10 cellular contexts compared by ENCODE assay signal in genomic region chr9:126612813-126613641, GRCh38. TPM values are rescaled to one million over a fixed set of nuclear protein-coding genes. Genes with fewer than 3 reads are reported as not detected.
DNase-seq lines count a peak whose midpoint lies in the region; ATAC-seq lines count a peak whose summit lies in the region.
"Had no signal": no experiment of that assay in that cellular context is flagged by ENCODE, and none has a peak within 500 bp of the region (broad histone marks: within the 10 kb centered on the region; RNA-seq: fewer than 3 reads in every experiment).

No MANE protein-coding gene starts in this region.

- H3K4me3 Mint-ChIP-seq in activated CD8-positive, alpha-beta memory T cell treated with anti-CD3 and anti-CD28 coated beads, Interleukin-2, amount 10 ng/mL, durations not matched to agents 7 days and 5 days = peak overlapping the region; percentile 9
- peak overlapping the region; percentile 17 for H3K4me3 Mint-ChIP-seq in activated T-helper 2 cell treated with anti-CD3 and anti-CD28 coated beads, Interferon-gamma antibody, Interleukin-2, Interleukin-4, amounts not matched to agents 10 μg/mL and 5 μg/mL and 100 μg/mL, durations not matched to agents 14 hours and 24 hours and 36 hours (ENCODE audit: low read depth)

- no peak overlapping the region for H3K27ac ChIP-seq in thymus (ENCODE audit: low read depth)

- H3K27me3 Mint-ChIP-seq in activated CD8-positive, alpha-beta memory T cell treated with anti-CD3 and anti-CD28 coated beads, Interleukin-2, amount 10 ng/mL, durations not matched to agents 7 days and 5 days = peaks cover 81% of the 10 kb centered on the region
- H3K27me3 Mint-ChIP-seq in activated T-helper 2 cell treated with anti-CD3 and anti-CD28 coated beads, Interferon-gamma antibody, Interleukin-2, Interleukin-4, amounts not matched to agents 10 μg/mL and 5 μg/mL and 100 μg/mL, durations not matched to agents 14 hours and 24 hours and 36 hours (ENCODE audit: low read depth) = peaks cover 74% of the 10 kb centered on the region

- H3K36me3 Mint-ChIP-seq in activated CD8-positive, alpha-beta memory T cell treated with anti-CD3 and anti-CD28 coated beads, Interleukin-2, amount 10 ng/mL, durations not matched to agents 7 days and 5 days = peaks cover 6% of the 10 kb centered on the region
- no peaks in the 10 kb centered on the region for H3K36me3 Mint-ChIP-seq in activated T-helper 2 cell treated with anti-CD3 and anti-CD28 coated beads, Interferon-gamma antibody, Interleukin-2, Interleukin-4, amounts not matched to agents 10 μg/mL and 5 μg/mL and 100 μg/mL, durations not matched to agents 14 hours and 24 hours and 36 hours (ENCODE audit: low read depth)

- no peak for ATAC-seq in activated CD8-positive, alpha-beta memory T cell treated with anti-CD3 and anti-CD28 coated beads, Interleukin-2, amount 10 ng/mL, durations not matched to agents 7 days and 5 days
- ATAC-seq in GM18858 (IDR thresholded peaks at IDR 0.05; ENCODE audit: unreplicated experiment) = no peak

- peak overlapping the region; percentile 46 for H3K4me3 ChIP-seq in thymus (ENCODE audit: low read length)

- peaks cover 7% of the 10 kb centered on the region for H3K4me1 ChIP-seq in thymus (ENCODE audit: control insufficient read depth, insufficient read depth, low read length)

- peaks cover 20% of the 10 kb centered on the region for H3K4me1 Mint-ChIP-seq in activated CD8-positive, alpha-beta memory T cell treated with anti-CD3 and anti-CD28 coated beads, Interleukin-2, amount 10 ng/mL, durations not matched to agents 7 days and 5 days
- H3K4me1 Mint-ChIP-seq in activated T-helper 2 cell treated with anti-CD3 and anti-CD28 coated beads, Interferon-gamma antibody, Interleukin-2, Interleukin-4, amounts not matched to agents 10 μg/mL and 5 μg/mL and 100 μg/mL, durations not matched to agents 14 hours and 24 hours and 36 hours (ENCODE audit: low read depth) = peaks cover 11% of the 10 kb centered on the region

- peaks cover 97% of the 10 kb centered on the region for H3K27me3 ChIP-seq in thymus (ENCODE audit: control insufficient read depth, insufficient read depth)

- 5% methylated on average over 68 of the region's 68 CpGs for WGBS in thymus

- CTCF ChIA-PET in activated CD8-positive, alpha-beta memory T cell treated with anti-CD3 and anti-CD28 coated beads, Interleukin-2, amount 10 ng/mL, durations not matched to agents 7 days and 5 days (lab: Charles Lee) = interaction anchor here (1.3 to 1.4 kb wide), 3 partner anchors 77 to 92 kb away, joined by 3 to 6 read pairs (median 3); no protein-coding TSS in a partner anchor

- peak overlapping the region; percentile 57 for H3K27ac Mint-ChIP-seq in activated CD8-positive, alpha-beta memory T cell treated with anti-CD3 and anti-CD28 coated beads, Interleukin-2, amount 10 ng/mL, durations not matched to agents 7 days and 5 days
- H3K27ac Mint-ChIP-seq in activated T-helper 2 cell treated with anti-CD3 and anti-CD28 coated beads, Interferon-gamma antibody, Interleukin-2, Interleukin-4, amounts not matched to agents 10 μg/mL and 5 μg/mL and 100 μg/mL, durations not matched to agents 14 hours and 24 hours and 36 hours = peak overlapping the region; percentile 28

- DNase-seq in activated CD8-positive, alpha-beta memory T cell treated with anti-CD3 and anti-CD28 coated beads, Interleukin-2, amount 10 ng/mL, durations not matched to agents 7 days and 5 days = no peak
- DNase-seq in activated CD8-positive, alpha-beta memory T cell treated with anti-CD3 and anti-CD28 coated beads, Interleukin-2, amount 50 U/mL, for 48 hours = no peak
- DNase-seq in activated T-helper 2 cell treated with anti-CD3 and anti-CD28 coated beads, Interferon-gamma antibody, Interleukin-2, Interleukin-4, amounts not matched to agents 10 μg/mL and 5 μg/mL and 100 μg/mL, durations not matched to agents 14 hours and 24 hours and 36 hours (ENCODE audit: low spot score) = no peak
- DNase-seq in left kidney (ENCODE audit: low read depth, low spot score) (peak; percentile 72), CD1c-positive myeloid dendritic cell (ENCODE audit: extremely low spot score) (no peak), NCI-H2081 (lab: John Stamatoyannopoulos, UW) (no peak)

- H3K36me3 ChIP-seq in thymus (ENCODE audit: control insufficient read depth, insufficient read depth) = no peaks in the 10 kb centered on the region

- H3K9me3 Mint-ChIP-seq in activated CD8-positive, alpha-beta memory T cell treated with anti-CD3 and anti-CD28 coated beads, Interleukin-2, amount 10 ng/mL, durations not matched to agents 7 days and 5 days (ENCODE audit: low read depth) = no peaks in the 10 kb centered on the region
- no peaks in the 10 kb centered on the region for H3K9me3 Mint-ChIP-seq in activated T-helper 2 cell treated with anti-CD3 and anti-CD28 coated beads, Interferon-gamma antibody, Interleukin-2, Interleukin-4, amounts not matched to agents 10 μg/mL and 5 μg/mL and 100 μg/mL, durations not matched to agents 14 hours and 24 hours and 36 hours

- no peaks in the 10 kb centered on the region for H3K9me3 ChIP-seq in thymus (ENCODE audit: control insufficient read depth)

- intact Hi-C loops in activated T-helper 2 cell treated with anti-CD3 and anti-CD28 coated beads, Interferon-gamma antibody, Interleukin-2, Interleukin-4, amounts not matched to agents 10 μg/mL and 5 μg/mL and 100 μg/mL, durations not matched to agents 14 hours and 24 hours and 36 hours (cut with micrococcal nuclease) = loop anchor here (5.0 kb wide), 1 partner anchor 169 kb away; no protein-coding TSS in a partner anchor

RNA-seq across cellular contexts. Expression of gene LMX1B, which starts 0.7 kb away (rescaled TPM):
- not detected for total RNA-seq in activated CD8-positive, alpha-beta memory T cell treated with anti-CD3 and anti-CD28 coated beads, Interleukin-2, amount 10 ng/mL, durations not matched to agents 7 days and 5 days
- total RNA-seq in activated T-helper 2 cell treated with anti-CD3 and anti-CD28 coated beads, Interferon-gamma antibody, Interleukin-2, Interleukin-4, amounts not matched to agents 10 μg/mL and 5 μg/mL and 100 μg/mL, durations not matched to agents 14 hours and 24 hours and 36 hours = not detected in 2 replicates
- polyA plus RNA-seq in thymus = 0.02 TPM
- total RNA-seq: HT-29 had no signal
- polyA plus RNA-seq: BJ had no signal
